Comparison of ENCODE assay signal across 8 cellular contexts in genomic region chr5:180072556-180072955, GRCh38. TPM values are rescaled to one million over a fixed set of nuclear protein-coding genes. Genes with fewer than 3 reads are reported as not detected.
DNase-seq lines count a peak whose midpoint lies in the region; ATAC-seq lines count a peak whose summit lies in the region.

No MANE protein-coding gene starts in this region.

- peak overlapping the region; percentile 62 for H3K4me3 Mint-ChIP-seq in activated CD4-positive, alpha-beta T cell treated with anti-CD3 and anti-CD28 coated beads, Interleukin-2, amount 10 ng/mL, durations not matched to agents 7 days and 5 days
- H3K4me3 Mint-ChIP-seq in activated CD4-positive, alpha-beta memory T cell treated with anti-CD3 and anti-CD28 coated beads for 36 hours: peak overlapping the region; percentile 52
- peak overlapping the region; percentile 77 to 87 (median 84) for H3K4me3 Mint-ChIP-seq in immature natural killer cell
- peak overlapping the region; percentile 80 for H3K4me3 Mint-ChIP-seq in stimulated activated memory B cell treated with anti-CD40 and anti-IgM and Interleukin-4, amounts not matched to agents 10 μg/mL and 1 μg/mL and 100 μg/mL, for 72 hours

- no peak for ATAC-seq in stimulated activated memory B cell treated with anti-CD40 and anti-IgM and Interleukin-4, amounts not matched to agents 10 μg/mL and 1 μg/mL and 100 μg/mL, for 72 hours
- no peak for ATAC-seq in HG02885 (IDR thresholded peaks at IDR 0.05; ENCODE audit: poor library complexity, unreplicated experiment)
- ATAC-seq in GM21360 (IDR thresholded peaks at IDR 0.05; ENCODE audit: unreplicated experiment): no peak

- intact Hi-C loops in activated CD4-positive, alpha-beta memory T cell treated with anti-CD3 and anti-CD28 coated beads for 36 hours (cut with micrococcal nuclease): loop anchor here (1.0 to 10.0 kb wide), 4 partner anchors 18 to 373 kb away; partner anchors contain the start of genes MGAT4B and TBC1D9B

- H3K27me3 Mint-ChIP-seq in activated CD4-positive, alpha-beta T cell treated with anti-CD3 and anti-CD28 coated beads, Interleukin-2, amount 10 ng/mL, durations not matched to agents 7 days and 5 days: peaks cover 29% of the 10 kb centered on the region
- peaks cover 2% of the 10 kb centered on the region for H3K27me3 Mint-ChIP-seq in activated CD4-positive, alpha-beta memory T cell treated with anti-CD3 and anti-CD28 coated beads for 36 hours
- H3K27me3 Mint-ChIP-seq in immature natural killer cell (ENCODE audit: low read depth in 3 of 3): peaks cover 5 to 10% (median 5%) of the 10 kb centered on the region in 3 donors
- no peaks in the 10 kb centered on the region for H3K27me3 Mint-ChIP-seq in stimulated activated memory B cell treated with anti-CD40 and anti-IgM and Interleukin-4, amounts not matched to agents 10 μg/mL and 1 μg/mL and 100 μg/mL, for 72 hours

- no peaks in the 10 kb centered on the region for H3K36me3 Mint-ChIP-seq in activated CD4-positive, alpha-beta T cell treated with anti-CD3 and anti-CD28 coated beads, Interleukin-2, amount 10 ng/mL, durations not matched to agents 7 days and 5 days (ENCODE audit: low read depth)
- H3K36me3 Mint-ChIP-seq in activated CD4-positive, alpha-beta memory T cell treated with anti-CD3 and anti-CD28 coated beads for 36 hours: peaks cover 3% of the 10 kb centered on the region
- H3K36me3 Mint-ChIP-seq in immature natural killer cell: no peaks in the 10 kb centered on the region
- H3K36me3 Mint-ChIP-seq in stimulated activated memory B cell treated with anti-CD40 and anti-IgM and Interleukin-4, amounts not matched to agents 10 μg/mL and 1 μg/mL and 100 μg/mL, for 72 hours: no peaks in the 10 kb centered on the region

- no peaks in the 10 kb centered on the region for H3K9me3 Mint-ChIP-seq in activated CD4-positive, alpha-beta T cell treated with anti-CD3 and anti-CD28 coated beads, Interleukin-2, amount 10 ng/mL, durations not matched to agents 7 days and 5 days
- peaks cover 7% of the 10 kb centered on the region for H3K9me3 Mint-ChIP-seq in activated CD4-positive, alpha-beta memory T cell treated with anti-CD3 and anti-CD28 coated beads for 36 hours
- no peaks in the 10 kb centered on the region for H3K9me3 Mint-ChIP-seq in immature natural killer cell
- no peaks in the 10 kb centered on the region for H3K9me3 Mint-ChIP-seq in stimulated activated memory B cell treated with anti-CD40 and anti-IgM and Interleukin-4, amounts not matched to agents 10 μg/mL and 1 μg/mL and 100 μg/mL, for 72 hours

- POLR2A ChIA-PET in activated CD4-positive, alpha-beta T cell treated with anti-CD3 and anti-CD28 coated beads, Interleukin-2, amount 10 ng/mL, durations not matched to agents 7 days and 5 days (lab: Charles Lee): no interaction called here
- POLR2A ChIA-PET in activated CD4-positive, alpha-beta memory T cell treated with anti-CD3 and anti-CD28 coated beads for 36 hours (lab: Charles Lee): no interaction called here

- CTCF ChIA-PET in activated CD4-positive, alpha-beta T cell treated with anti-CD3 and anti-CD28 coated beads, Interleukin-2, amount 10 ng/mL, durations not matched to agents 7 days and 5 days (lab: Charles Lee): no interaction called here
- CTCF ChIA-PET in activated CD4-positive, alpha-beta memory T cell treated with anti-CD3 and anti-CD28 coated beads for 36 hours (lab: Charles Lee): interaction anchor here (0.6 kb wide), 1 partner anchor 163 kb away, joined by 3 read pairs; no protein-coding TSS in a partner anchor

- no peak overlapping the region for H3K27ac Mint-ChIP-seq in activated CD4-positive, alpha-beta T cell treated with anti-CD3 and anti-CD28 coated beads, Interleukin-2, amount 10 ng/mL, durations not matched to agents 7 days and 5 days
- H3K27ac Mint-ChIP-seq in activated CD4-positive, alpha-beta memory T cell treated with anti-CD3 and anti-CD28 coated beads for 36 hours: no peak overlapping the region
- H3K27ac Mint-ChIP-seq in immature natural killer cell: peak overlapping the region; percentile 48 to 91 (median 84)
- H3K27ac Mint-ChIP-seq in stimulated activated memory B cell treated with anti-CD40 and anti-IgM and Interleukin-4, amounts not matched to agents 10 μg/mL and 1 μg/mL and 100 μg/mL, for 72 hours: peak overlapping the region; percentile 77

- no peak for DNase-seq in activated CD4-positive, alpha-beta T cell treated with anti-CD3 and anti-CD28 coated beads, Interleukin-2, amount 10 ng/mL, durations not matched to agents 7 days and 5 days
- DNase-seq in activated CD4-positive, alpha-beta T cell treated with anti-CD3 and anti-CD28 coated beads for 1 hour: no peak
- DNase-seq in activated CD4-positive, alpha-beta memory T cell treated with anti-CD3 and anti-CD28 coated beads for 36 hours: no peak
- peak in 1 of 3 donors; percentile 30 for DNase-seq in immature natural killer cell
- no peak for DNase-seq in DMS153 (lab: John Stamatoyannopoulos, UW)

- H3K4me1 Mint-ChIP-seq in activated CD4-positive, alpha-beta T cell treated with anti-CD3 and anti-CD28 coated beads, Interleukin-2, amount 10 ng/mL, durations not matched to agents 7 days and 5 days: peaks cover 20% of the 10 kb centered on the region
- H3K4me1 Mint-ChIP-seq in activated CD4-positive, alpha-beta memory T cell treated with anti-CD3 and anti-CD28 coated beads for 36 hours (ENCODE audit: low read depth): peaks cover 29% of the 10 kb centered on the region
- peaks cover 44 to 54% of the 10 kb centered on the region in 2 donors for H3K4me1 Mint-ChIP-seq in immature natural killer cell
- peaks cover 30% of the 10 kb centered on the region for H3K4me1 Mint-ChIP-seq in stimulated activated memory B cell treated with anti-CD40 and anti-IgM and Interleukin-4, amounts not matched to agents 10 μg/mL and 1 μg/mL and 100 μg/mL, for 72 hours

RNA-seq across cellular contexts. Expression of gene RNF130, which starts 1.0 kb away (rescaled TPM):
- 1 to 10 TPM; 3.8 to 4.3 TPM for total RNA-seq in activated CD4-positive, alpha-beta T cell treated with anti-CD3 and anti-CD28 coated beads, Interleukin-2, amount 10 ng/mL, durations not matched to agents 7 days and 5 days
- total RNA-seq in activated CD4-positive, alpha-beta memory T cell treated with anti-CD3 and anti-CD28 coated beads for 36 hours: 10 to 100 TPM in 1 of 2 experiments, 1 to 10 TPM in 1; 9.9 to 10.1 TPM
- polyA plus RNA-seq in immature natural killer cell: 10 to 100 TPM; 24.8 to 42.8 (median 38.2) TPM

Comparison
In these comparisons a context has a peak if more than half of its experiments do, and no peak if none do; other contexts are left out.
1. H3K27ac Mint-ChIP-seq: peak in immature natural killer cell (6 of 6) and stimulated activated memory B cell treated with anti-CD40 and anti-IgM and Interleukin-4, amounts not matched to agents 10 μg/mL and 1 μg/mL and 100 μg/mL, for 72 hours (single experiment); none in activated CD4-positive, alpha-beta T cell treated with anti-CD3 and anti-CD28 coated beads, Interleukin-2, amount 10 ng/mL, durations not matched to agents 7 days and 5 days (single experiment) and activated CD4-positive, alpha-beta memory T cell treated with anti-CD3 and anti-CD28 coated beads for 36 hours (single experiment).
2. Peak in every context shown above with its lines, with median percentiles within 50 percentile points of each other: H3K4me3 Mint-ChIP-seq.